ENCODE assay signal across 2 cellular contexts in the genomic region with DNA sequence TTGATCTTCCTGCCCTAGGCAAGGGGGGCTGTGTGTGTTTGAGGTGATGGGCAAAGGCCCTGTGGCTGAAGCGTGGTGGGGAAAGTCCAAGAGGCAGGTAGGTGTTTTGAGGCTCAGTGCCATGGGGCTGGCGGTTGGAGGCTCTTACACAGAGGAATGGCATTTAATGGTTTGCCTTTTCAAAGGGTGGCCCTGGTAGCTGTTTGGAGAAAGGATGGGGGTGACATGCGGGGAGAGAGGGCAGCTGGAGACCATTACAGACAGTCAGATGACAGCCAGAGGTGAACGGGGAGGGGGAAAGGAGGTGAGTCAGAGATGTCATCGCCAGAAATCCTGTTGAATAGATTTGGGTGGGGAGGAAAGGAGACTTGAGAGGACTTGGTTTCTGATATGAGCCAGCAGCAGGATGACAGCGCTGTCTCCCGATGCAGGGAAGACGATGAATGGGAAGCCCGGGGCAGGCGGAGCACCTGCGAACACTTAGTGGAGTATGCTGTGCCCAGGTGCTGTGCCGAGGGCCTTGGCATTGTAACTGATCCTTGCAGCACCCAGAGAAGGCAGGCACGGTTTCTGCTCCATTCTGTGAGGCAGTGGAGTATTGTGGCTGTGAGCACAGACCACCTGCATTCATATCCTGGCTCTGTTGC.
TF ChIP-seq lines count a peak whose summit lies in the region.

No MANE protein-coding gene starts in this region.

TF ChIP-seq in IMR-90, 13 proteins besides CTCF, POLR2A, EP300 and RAD21:
- TF ChIP-seq SMC3 (IDR thresholded peaks at IDR 0.05; ENCODE audit: low read depth, low read length) = no peak
- TF ChIP-seq MXI1 (IDR thresholded peaks at IDR 0.05; ENCODE audit: borderline replicate concordance, low read depth, low read length) = no peak
- TF ChIP-seq RFX5 (IDR thresholded peaks at IDR 0.05; ENCODE audit: low read depth, low read length) = no peak
- TF ChIP-seq, protein P1, sequence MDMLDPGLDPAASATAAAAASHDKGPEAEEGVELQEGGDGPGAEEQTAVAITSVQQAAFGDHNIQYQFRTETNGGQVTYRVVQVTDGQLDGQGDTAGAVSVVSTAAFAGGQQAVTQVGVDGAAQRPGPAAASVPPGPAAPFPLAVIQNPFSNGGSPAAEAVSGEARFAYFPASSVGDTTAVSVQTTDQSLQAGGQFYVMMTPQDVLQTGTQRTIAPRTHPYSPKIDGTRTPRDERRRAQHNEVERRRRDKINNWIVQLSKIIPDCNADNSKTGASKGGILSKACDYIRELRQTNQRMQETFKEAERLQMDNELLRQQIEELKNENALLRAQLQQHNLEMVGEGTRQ (IDR thresholded peaks at IDR 0.05; ENCODE audit: low read depth, low read length) = no peak
- TF ChIP-seq MAZ (IDR thresholded peaks at IDR 0.05; ENCODE audit: borderline replicate concordance, low read depth, low read length) = no peak
- TF ChIP-seq BHLHE40 (IDR thresholded peaks at IDR 0.05; ENCODE audit: low read depth, low read length) = no peak
- no peak for TF ChIP-seq NFE2L2 (IDR thresholded peaks at IDR 0.05; ENCODE audit: low read depth, low read length)
- no peak for TF ChIP-seq CEBPB (IDR thresholded peaks at IDR 0.05; ENCODE audit: low read depth, low read length)
- TF ChIP-seq MAFK (IDR thresholded peaks at IDR 0.05; ENCODE audit: low read depth, low read length) = no peak
- no peak for TF ChIP-seq CHD1 (IDR thresholded peaks at IDR 0.05; ENCODE audit: low read depth, low read length)
- TF ChIP-seq, protein P2, sequence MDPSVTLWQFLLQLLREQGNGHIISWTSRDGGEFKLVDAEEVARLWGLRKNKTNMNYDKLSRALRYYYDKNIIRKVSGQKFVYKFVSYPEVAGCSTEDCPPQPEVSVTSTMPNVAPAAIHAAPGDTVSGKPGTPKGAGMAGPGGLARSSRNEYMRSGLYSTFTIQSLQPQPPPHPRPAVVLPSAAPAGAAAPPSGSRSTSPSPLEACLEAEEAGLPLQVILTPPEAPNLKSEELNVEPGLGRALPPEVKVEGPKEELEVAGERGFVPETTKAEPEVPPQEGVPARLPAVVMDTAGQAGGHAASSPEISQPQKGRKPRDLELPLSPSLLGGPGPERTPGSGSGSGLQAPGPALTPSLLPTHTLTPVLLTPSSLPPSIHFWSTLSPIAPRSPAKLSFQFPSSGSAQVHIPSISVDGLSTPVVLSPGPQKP (IDR thresholded peaks at IDR 0.05; ENCODE audit: borderline replicate concordance, low read depth, low read length) = no peak
- no peak for TF ChIP-seq FOS (IDR thresholded peaks at IDR 0.05; ENCODE audit: low read depth, low read length)
- no peak for TF ChIP-seq RCOR1 (IDR thresholded peaks at IDR 0.05; ENCODE audit: insufficient replicate concordance, low read length)

TF ChIP-seq in GM23338, 12 proteins besides CTCF, POLR2A, EP300 and RAD21:
- no peak for TF ChIP-seq EZH2phosphoT487 (IDR thresholded peaks at IDR 0.05; ENCODE audit: unreplicated experiment)
- no peak for TF ChIP-seq ZNF114 (CRISPR knock-in tag; IDR thresholded peaks at IDR 0.05)
- no peak for TF ChIP-seq CREB1 (CRISPR knock-in tag; IDR thresholded peaks at IDR 0.05; ENCODE audit: low read depth)
- TF ChIP-seq, protein P3, sequence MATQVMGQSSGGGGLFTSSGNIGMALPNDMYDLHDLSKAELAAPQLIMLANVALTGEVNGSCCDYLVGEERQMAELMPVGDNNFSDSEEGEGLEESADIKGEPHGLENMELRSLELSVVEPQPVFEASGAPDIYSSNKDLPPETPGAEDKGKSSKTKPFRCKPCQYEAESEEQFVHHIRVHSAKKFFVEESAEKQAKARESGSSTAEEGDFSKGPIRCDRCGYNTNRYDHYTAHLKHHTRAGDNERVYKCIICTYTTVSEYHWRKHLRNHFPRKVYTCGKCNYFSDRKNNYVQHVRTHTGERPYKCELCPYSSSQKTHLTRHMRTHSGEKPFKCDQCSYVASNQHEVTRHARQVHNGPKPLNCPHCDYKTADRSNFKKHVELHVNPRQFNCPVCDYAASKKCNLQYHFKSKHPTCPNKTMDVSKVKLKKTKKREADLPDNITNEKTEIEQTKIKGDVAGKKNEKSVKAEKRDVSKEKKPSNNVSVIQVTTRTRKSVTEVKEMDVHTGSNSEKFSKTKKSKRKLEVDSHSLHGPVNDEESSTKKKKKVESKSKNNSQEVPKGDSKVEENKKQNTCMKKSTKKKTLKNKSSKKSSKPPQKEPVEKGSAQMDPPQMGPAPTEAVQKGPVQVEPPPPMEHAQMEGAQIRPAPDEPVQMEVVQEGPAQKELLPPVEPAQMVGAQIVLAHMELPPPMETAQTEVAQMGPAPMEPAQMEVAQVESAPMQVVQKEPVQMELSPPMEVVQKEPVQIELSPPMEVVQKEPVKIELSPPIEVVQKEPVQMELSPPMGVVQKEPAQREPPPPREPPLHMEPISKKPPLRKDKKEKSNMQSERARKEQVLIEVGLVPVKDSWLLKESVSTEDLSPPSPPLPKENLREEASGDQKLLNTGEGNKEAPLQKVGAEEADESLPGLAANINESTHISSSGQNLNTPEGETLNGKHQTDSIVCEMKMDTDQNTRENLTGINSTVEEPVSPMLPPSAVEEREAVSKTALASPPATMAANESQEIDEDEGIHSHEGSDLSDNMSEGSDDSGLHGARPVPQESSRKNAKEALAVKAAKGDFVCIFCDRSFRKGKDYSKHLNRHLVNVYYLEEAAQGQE (IDR thresholded peaks at IDR 0.05; ENCODE audit: unreplicated experiment) = no peak
- no peak for TF ChIP-seq JUNB (IDR thresholded peaks at IDR 0.05; ENCODE audit: unreplicated experiment)
- TF ChIP-seq, protein P4, sequence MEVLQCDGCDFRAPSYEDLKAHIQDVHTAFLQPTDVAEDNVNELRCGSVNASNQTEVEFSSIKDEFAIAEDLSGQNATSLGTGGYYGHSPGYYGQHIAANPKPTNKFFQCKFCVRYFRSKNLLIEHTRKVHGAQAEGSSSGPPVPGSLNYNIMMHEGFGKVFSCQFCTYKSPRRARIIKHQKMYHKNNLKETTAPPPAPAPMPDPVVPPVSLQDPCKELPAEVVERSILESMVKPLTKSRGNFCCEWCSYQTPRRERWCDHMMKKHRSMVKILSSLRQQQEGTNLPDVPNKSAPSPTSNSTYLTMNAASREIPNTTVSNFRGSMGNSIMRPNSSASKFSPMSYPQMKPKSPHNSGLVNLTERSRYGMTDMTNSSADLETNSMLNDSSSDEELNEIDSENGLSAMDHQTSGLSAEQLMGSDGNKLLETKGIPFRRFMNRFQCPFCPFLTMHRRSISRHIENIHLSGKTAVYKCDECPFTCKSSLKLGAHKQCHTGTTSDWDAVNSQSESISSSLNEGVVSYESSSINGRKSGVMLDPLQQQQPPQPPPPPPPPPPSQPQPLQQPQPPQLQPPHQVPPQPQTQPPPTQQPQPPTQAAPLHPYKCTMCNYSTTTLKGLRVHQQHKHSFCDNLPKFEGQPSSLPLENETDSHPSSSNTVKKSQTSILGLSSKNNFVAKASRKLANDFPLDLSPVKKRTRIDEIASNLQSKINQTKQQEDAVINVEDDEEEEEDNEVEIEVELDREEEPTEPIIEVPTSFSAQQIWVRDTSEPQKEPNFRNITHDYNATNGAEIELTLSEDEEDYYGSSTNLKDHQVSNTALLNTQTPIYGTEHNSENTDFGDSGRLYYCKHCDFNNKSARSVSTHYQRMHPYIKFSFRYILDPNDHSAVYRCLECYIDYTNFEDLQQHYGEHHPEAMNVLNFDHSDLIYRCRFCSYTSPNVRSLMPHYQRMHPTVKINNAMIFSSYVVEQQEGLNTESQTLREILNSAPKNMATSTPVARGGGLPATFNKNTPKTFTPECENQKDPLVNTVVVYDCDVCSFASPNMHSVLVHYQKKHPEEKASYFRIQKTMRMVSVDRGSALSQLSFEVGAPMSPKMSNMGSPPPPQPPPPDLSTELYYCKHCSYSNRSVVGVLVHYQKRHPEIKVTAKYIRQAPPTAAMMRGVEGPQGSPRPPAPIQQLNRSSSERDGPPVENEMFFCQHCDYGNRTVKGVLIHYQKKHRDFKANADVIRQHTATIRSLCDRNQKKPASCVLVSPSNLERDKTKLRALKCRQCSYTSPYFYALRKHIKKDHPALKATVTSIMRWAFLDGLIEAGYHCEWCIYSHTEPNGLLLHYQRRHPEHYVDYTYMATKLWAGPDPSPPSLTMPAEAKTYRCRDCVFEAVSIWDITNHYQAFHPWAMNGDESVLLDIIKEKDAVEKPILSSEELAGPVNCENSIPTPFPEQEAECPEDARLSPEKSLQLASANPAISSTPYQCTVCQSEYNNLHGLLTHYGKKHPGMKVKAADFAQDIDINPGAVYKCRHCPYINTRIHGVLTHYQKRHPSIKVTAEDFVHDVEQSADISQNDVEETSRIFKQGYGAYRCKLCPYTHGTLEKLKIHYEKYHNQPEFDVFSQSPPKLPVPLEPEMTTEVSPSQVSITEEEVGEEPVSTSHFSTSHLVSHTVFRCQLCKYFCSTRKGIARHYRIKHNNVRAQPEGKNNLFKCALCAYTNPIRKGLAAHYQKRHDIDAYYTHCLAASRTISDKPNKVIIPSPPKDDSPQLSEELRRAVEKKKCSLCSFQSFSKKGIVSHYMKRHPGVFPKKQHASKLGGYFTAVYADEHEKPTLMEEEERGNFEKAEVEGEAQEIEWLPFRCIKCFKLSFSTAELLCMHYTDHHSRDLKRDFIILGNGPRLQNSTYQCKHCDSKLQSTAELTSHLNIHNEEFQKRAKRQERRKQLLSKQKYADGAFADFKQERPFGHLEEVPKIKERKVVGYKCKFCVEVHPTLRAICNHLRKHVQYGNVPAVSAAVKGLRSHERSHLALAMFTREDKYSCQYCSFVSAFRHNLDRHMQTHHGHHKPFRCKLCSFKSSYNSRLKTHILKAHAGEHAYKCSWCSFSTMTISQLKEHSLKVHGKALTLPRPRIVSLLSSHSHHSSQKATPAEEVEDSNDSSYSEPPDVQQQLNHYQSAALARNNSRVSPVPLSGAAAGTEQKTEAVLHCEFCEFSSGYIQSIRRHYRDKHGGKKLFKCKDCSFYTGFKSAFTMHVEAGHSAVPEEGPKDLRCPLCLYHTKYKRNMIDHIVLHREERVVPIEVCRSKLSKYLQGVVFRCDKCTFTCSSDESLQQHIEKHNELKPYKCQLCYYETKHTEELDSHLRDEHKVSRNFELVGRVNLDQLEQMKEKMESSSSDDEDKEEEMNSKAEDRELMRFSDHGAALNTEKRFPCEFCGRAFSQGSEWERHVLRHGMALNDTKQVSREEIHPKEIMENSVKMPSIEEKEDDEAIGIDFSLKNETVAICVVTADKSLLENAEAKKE (CRISPR knock-in tag; IDR thresholded peaks at IDR 0.05) = no peak
- no peak for TF ChIP-seq ZNF331 (CRISPR knock-in tag; IDR thresholded peaks at IDR 0.05; ENCODE audit: low read depth)
- no peak for TF ChIP-seq STAT1 (IDR thresholded peaks at IDR 0.05; ENCODE audit: unreplicated experiment)
- TF ChIP-seq POLR2AphosphoS5 (IDR thresholded peaks at IDR 0.05; ENCODE audit: low read depth) = no peak
- TF ChIP-seq EZH2 (IDR thresholded peaks at IDR 0.05; ENCODE audit: low read depth, unreplicated experiment) = no peak
- no peak for TF ChIP-seq NANOG (IDR thresholded peaks at IDR 0.05; ENCODE audit: borderline replicate concordance)
